In genomic region chr5:151770383-151771258, GRCh38 we compare ENCODE assay signal across 8 cellular contexts. TPM values are rescaled to one million over a fixed set of nuclear protein-coding genes. Genes with fewer than 3 reads are reported as not detected.
DNase-seq lines count a peak whose midpoint lies in the region; ATAC-seq and TF ChIP-seq lines count a peak whose summit lies in the region.

No MANE protein-coding gene starts in this region.

- dilution Hi-C loops in mammary epithelial cell (cut with HindIII; ENCODE audit: low sequenced_read_pairs), result no loop called here

- H3K9ac ChIP-seq in mammary epithelial cell (ENCODE audit: insufficient read depth, low read length) (peak overlapping the region; percentile 78), smooth muscle cell (ENCODE audit: low read depth) (peak overlapping the region; percentile 84)

- DNase-seq in DMS79 (lab: John Stamatoyannopoulos, UW) (peak; percentile 39), OCI-M1 (lab: John Stamatoyannopoulos, UW) (peak; percentile 90), mammary epithelial cell (peak; percentile 54), inferior parietal cortex (ENCODE audit: extremely low spot score) (peak; percentile 70), smooth muscle cell (lab: John Stamatoyannopoulos, UW; ENCODE audit: unreplicated experiment) (peak; percentile 43)
- DNase-seq in T-helper 2 cell treated with Interferon-gamma antibody and Interleukin-4, amounts not matched to agents 5 μg/mL and 100 μg/mL, for 36 hours (ENCODE audit: low spot score), result no peak

- H3K9me3 ChIP-seq in mammary epithelial cell (replicated peaks; ENCODE audit: insufficient read depth, low read length) (no peaks in the 10 kb centered on the region), smooth muscle cell (replicated peaks; ENCODE audit: low read depth) (no peaks in the 10 kb centered on the region)

- H3K36me3 ChIP-seq in mammary epithelial cell (ENCODE audit: insufficient read depth, low read length), result no peaks in the 10 kb centered on the region
- H3K36me3 ChIP-seq in smooth muscle cell (ENCODE audit: low read depth), result no peaks in the 10 kb centered on the region

- H3K27ac ChIP-seq in mammary epithelial cell (ENCODE audit: insufficient read depth, low read depth, low read length), result peak overlapping the region; percentile 84
- H3K27ac ChIP-seq in smooth muscle cell (ENCODE audit: low read depth), result peak overlapping the region; percentile 94

- H3K79me2 ChIP-seq in mammary epithelial cell (ENCODE audit: insufficient read depth, low read length), result peaks cover 44% of the 10 kb centered on the region
- H3K79me2 ChIP-seq in smooth muscle cell (ENCODE audit: low read depth), result peaks cover 35% of the 10 kb centered on the region

- intact Hi-C loops in mammary epithelial cell (cut with micrococcal nuclease), result loop anchor here (1.0 to 2.0 kb wide), 8 partner anchors 12 to 500 kb away; partner anchors contain the start of genes ATOX1 and SLC36A1

- ATAC-seq in GM19372 (IDR thresholded peaks at IDR 0.05; ENCODE audit: low read depth, unreplicated experiment) (peak; percentile 19), HG03442 (IDR thresholded peaks at IDR 0.05; ENCODE audit: unreplicated experiment) (peak; percentile 18)

- H3K9me3 Mint-ChIP-seq in T-helper 2 cell treated with Interferon-gamma antibody and Interleukin-4, amounts not matched to agents 5 μg/mL and 100 μg/mL, for 36 hours, result no peaks in the 10 kb centered on the region

- H3K4me2 ChIP-seq in mammary epithelial cell (ENCODE audit: insufficient read depth, low read depth, low read length) (peak overlapping the region; percentile 100), smooth muscle cell (peak overlapping the region; percentile 88)

- H3K36me3 Mint-ChIP-seq in T-helper 2 cell treated with Interferon-gamma antibody and Interleukin-4, amounts not matched to agents 5 μg/mL and 100 μg/mL, for 36 hours (ENCODE audit: low read depth), result peaks cover 21% of the 10 kb centered on the region

- H3K4me1 ChIP-seq in mammary epithelial cell (ENCODE audit: insufficient read depth, low read length) (peaks cover 26% of the 10 kb centered on the region), smooth muscle cell (ENCODE audit: low read depth) (peaks cover 28% of the 10 kb centered on the region)

- TSS peak; percentile 61 for BruUV-seq in mammary epithelial cell (replicated peaks; lab: Mats Ljungman, UMichigan)

- WGBS in mammary epithelial cell (ENCODE audit: low coverage, missing lambda C conversion rate), result 6% methylated on average over 59 of the region's 75 CpGs
- 8% methylated on average over 70 of the region's 75 CpGs for WGBS in smooth muscle cell (ENCODE audit: low lambda C conversion rate)

- peaks cover 18% of the 10 kb centered on the region for H4K20me1 ChIP-seq in mammary epithelial cell (ENCODE audit: insufficient read depth, low read length)
- H4K20me1 ChIP-seq in smooth muscle cell (ENCODE audit: low read depth), result peaks cover 35% of the 10 kb centered on the region

- no peaks in the 10 kb centered on the region for H3K27me3 Mint-ChIP-seq in T-helper 2 cell treated with Interferon-gamma antibody and Interleukin-4, amounts not matched to agents 5 μg/mL and 100 μg/mL, for 36 hours (ENCODE audit: low read depth)

- TF ChIP-seq CTCF in mammary epithelial cell (conservative IDR thresholded peaks at IDR 0.05 in 1 of 2, IDR thresholded peaks at IDR 0.05 in 1 of 2; ENCODE audit: extremely low read depth in 1 of 2, insufficient read depth in 1 of 2, low read depth in 1 of 2, low read length in 2 of 2), result no peak
- no peak for TF ChIP-seq CTCF in smooth muscle cell (IDR thresholded peaks at IDR 0.05; ENCODE audit: borderline replicate concordance, insufficient read depth, poor library complexity, severe bottlenecking)

- H2AFZ ChIP-seq in mammary epithelial cell (ENCODE audit: low read depth, low read length) (peak overlapping the region; percentile 95), smooth muscle cell (ENCODE audit: low read depth) (peak overlapping the region; percentile 80)

- H3K4me3 Mint-ChIP-seq in T-helper 2 cell treated with Interferon-gamma antibody and Interleukin-4, amounts not matched to agents 5 μg/mL and 100 μg/mL, for 36 hours, result no peak overlapping the region

- H3K4me1 Mint-ChIP-seq in T-helper 2 cell treated with Interferon-gamma antibody and Interleukin-4, amounts not matched to agents 5 μg/mL and 100 μg/mL, for 36 hours (ENCODE audit: low read depth), result peaks cover 27% of the 10 kb centered on the region

- in situ Hi-C loops in mammary epithelial cell (cut with MboI; ENCODE audit: low sequenced_read_pairs in 2 of 2), result no loop called here

- CTCF ChIA-PET in mammary epithelial cell (lab: Charles Lee; ENCODE audit: low non-redundant PET), result interaction anchor here (0.6 to 0.7 kb wide), 6 partner anchors 29 to 1721 kb away, joined by 3 to 6 read pairs (median 4); no protein-coding TSS in a partner anchor

- peaks cover 7% of the 10 kb centered on the region for H3F3A ChIP-seq in smooth muscle cell (ENCODE audit: low read depth)

- H3K27ac Mint-ChIP-seq in T-helper 2 cell treated with Interferon-gamma antibody and Interleukin-4, amounts not matched to agents 5 μg/mL and 100 μg/mL, for 36 hours, result no peak overlapping the region

- H3K27me3 ChIP-seq in mammary epithelial cell (ENCODE audit: insufficient read depth, low read length), result no peaks in the 10 kb centered on the region
- H3K27me3 ChIP-seq in smooth muscle cell (ENCODE audit: low read depth), result no peaks in the 10 kb centered on the region

- H3K4me3 ChIP-seq in mammary epithelial cell (replicated peaks in 1 of 3; ENCODE audit: insufficient read depth in 1 of 3, low read depth in 2 of 3, low read length in 3 of 3) (peak overlapping the region; percentile 45 to 55 (median 46)), smooth muscle cell (peak overlapping the region; percentile 55)

RNA-seq across cellular contexts. Expression of gene G3BP1, which starts 1.1 kb away (rescaled TPM):
- total RNA-seq in mammary epithelial cell (100 to 1,000 TPM; 193 to 252 TPM), smooth muscle cell (96.8 and 99.4 TPM in 2 replicates)
- polyA plus RNA-seq in mammary epithelial cell (82.5 TPM), smooth muscle cell (63.2 and 69.5 TPM in 2 replicates)
- polyA minus RNA-seq in mammary epithelial cell, result 346 TPM

RNA-seq across cellular contexts. Expression of gene ATOX1, which starts 12.2 kb away (rescaled TPM):
- total RNA-seq in mammary epithelial cell (10 to 100 TPM; 27.0 to 89.2 TPM), smooth muscle cell (73.3 and 84.3 TPM in 2 replicates)
- polyA plus RNA-seq in mammary epithelial cell (310 TPM), smooth muscle cell (315 and 337 TPM in 2 replicates)
- 53.9 TPM for polyA minus RNA-seq in mammary epithelial cell
